In the genomic region with DNA sequence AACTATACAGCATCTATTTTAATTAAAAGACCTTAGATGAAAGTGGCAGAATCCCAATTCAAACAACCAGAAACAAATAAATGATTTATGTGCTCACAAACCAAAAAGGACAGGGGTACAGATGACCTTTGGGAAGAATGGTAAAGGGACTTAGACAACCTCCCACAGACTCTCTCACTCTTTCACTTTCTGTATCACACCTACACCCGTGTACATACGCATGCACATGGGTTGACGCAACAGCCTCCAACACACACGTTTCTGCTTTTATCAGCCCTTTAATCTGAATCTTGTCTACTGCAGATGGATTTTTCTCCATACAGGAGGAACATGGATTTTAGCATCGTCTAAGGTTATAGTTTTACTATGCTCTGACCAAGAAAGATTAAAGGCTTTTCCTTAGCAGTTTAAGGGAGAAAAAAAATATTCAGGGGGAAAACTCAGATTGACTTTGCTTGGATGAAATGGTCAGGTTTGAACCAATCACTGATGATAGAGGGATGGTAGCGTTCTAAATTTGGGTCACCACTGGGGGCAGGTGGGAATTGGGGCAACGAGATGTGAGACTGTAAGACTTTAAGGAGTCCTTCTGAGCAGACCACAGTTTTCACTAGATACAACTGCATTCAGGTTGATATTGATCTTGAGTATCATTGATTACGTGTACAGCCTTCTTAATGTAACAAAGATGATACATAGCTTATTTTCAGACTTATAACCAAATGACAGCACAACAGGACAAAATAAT, we compare ENCODE assay signal across 19 cellular contexts.
DNase-seq lines count a peak whose midpoint lies in the region; ATAC-seq, FAIRE-seq and TF ChIP-seq lines count a peak whose summit lies in the region.
"Had no signal": no experiment of that assay in that cellular context is flagged by ENCODE, and none has a peak within 500 bp of the region (broad histone marks: within the 10 kb centered on the region; RNA-seq: fewer than 3 reads in every experiment).

No MANE protein-coding gene starts in this region.

- peak; percentile 81 for FAIRE-seq in H54 (lab: Jason Lieb, UNC)

- H3K36me3 Mint-ChIP-seq in stimulated activated memory B cell treated with anti-CD40 and anti-IgM and Interleukin-4, amounts not matched to agents 10 μg/mL and 1 μg/mL and 100 μg/mL, for 72 hours, result no peaks in the 10 kb centered on the region
- H3K36me3 Mint-ChIP-seq: naive thymus-derived CD8-positive, alpha-beta T cell had no signal

- H3K27me3 Mint-ChIP-seq in stimulated activated memory B cell treated with anti-CD40 and anti-IgM and Interleukin-4, amounts not matched to agents 10 μg/mL and 1 μg/mL and 100 μg/mL, for 72 hours, result peaks cover 22% of the 10 kb centered on the region

- no peaks in the 10 kb centered on the region for H3K9me3 Mint-ChIP-seq in stimulated activated memory B cell treated with anti-CD40 and anti-IgM and Interleukin-4, amounts not matched to agents 10 μg/mL and 1 μg/mL and 100 μg/mL, for 72 hours
- H3K9me3 Mint-ChIP-seq: activated CD4-positive, alpha-beta T cell treated with anti-CD3 and anti-CD28 coated beads, Interleukin-2, amount 10 ng/mL, durations not matched to agents 24 days and 14 days; naive thymus-derived CD8-positive, alpha-beta T cell had no signal

- peak overlapping the region; percentile 3 for H3K27ac Mint-ChIP-seq in stimulated activated memory B cell treated with anti-CD40 and anti-IgM and Interleukin-4, amounts not matched to agents 10 μg/mL and 1 μg/mL and 100 μg/mL, for 72 hours
- H3K27ac Mint-ChIP-seq: activated CD4-positive, alpha-beta T cell treated with anti-CD3 and anti-CD28 coated beads, Interleukin-2, amount 10 ng/mL, durations not matched to agents 24 days and 14 days had no signal

- DNase-seq in stimulated activated naive CD4-positive, alpha-beta T cell treated with Interleukin-2 at 50 U/mL for 16 hours (lab: John Stamatoyannopoulos, UW), result peak; percentile 16
- DNase-seq in stimulated activated naive CD4-positive, alpha-beta T cell (lab: John Stamatoyannopoulos, UW), result no peak
- no peak for DNase-seq in H54 (ENCODE audit: insufficient read length, low spot score)
- DNase-seq in central memory CD4-positive, alpha-beta T cell, result peak; percentile 49
- DNase-seq: activated CD4-positive, alpha-beta T cell treated with anti-CD3 and anti-CD28 coated beads, Interleukin-2, amount 10 ng/mL, durations not matched to agents 24 days and 14 days; brain microvascular endothelial cell; colonic mucosa; glutamatergic neuron; left cardiac atrium; MG63; naive thymus-derived CD8-positive, alpha-beta T cell; NCI-H1436 treated with DMSO at 0.1 percent for 48 hours; NCI-H2171 treated with DMSO at 0.1 percent for 48 hours; Right ventricle myocardium superior; stimulated activated CD4-positive, alpha-beta T cell treated with anti-CD3 and anti-CD28 coated beads, Interleukin-1b, Interleukin-23, amount 100 ng/mL, for 48 hours; upper lobe of right lung had no signal

- TF ChIP-seq POLR2A in H54 (IDR thresholded peaks at IDR 0.05; ENCODE audit: low read depth, low read length), result no peak

- no peak for ATAC-seq in stimulated activated memory B cell treated with anti-CD40 and anti-IgM and Interleukin-4, amounts not matched to agents 10 μg/mL and 1 μg/mL and 100 μg/mL, for 72 hours
- ATAC-seq in GM19328 (IDR thresholded peaks at IDR 0.05; ENCODE audit: unreplicated experiment) (no peak), HG03095 (IDR thresholded peaks at IDR 0.05; ENCODE audit: unreplicated experiment) (no peak)
- ATAC-seq: left cardiac atrium; naive thymus-derived CD8-positive, alpha-beta T cell; upper lobe of right lung had no signal

- peaks cover 3% of the 10 kb centered on the region for H3K4me1 Mint-ChIP-seq in stimulated activated memory B cell treated with anti-CD40 and anti-IgM and Interleukin-4, amounts not matched to agents 10 μg/mL and 1 μg/mL and 100 μg/mL, for 72 hours
- H3K4me1 Mint-ChIP-seq: activated CD4-positive, alpha-beta T cell treated with anti-CD3 and anti-CD28 coated beads, Interleukin-2, amount 10 ng/mL, durations not matched to agents 24 days and 14 days had no signal

- H3K4me3 Mint-ChIP-seq in stimulated activated memory B cell treated with anti-CD40 and anti-IgM and Interleukin-4, amounts not matched to agents 10 μg/mL and 1 μg/mL and 100 μg/mL, for 72 hours, result no peak overlapping the region
- H3K4me3 Mint-ChIP-seq: activated CD4-positive, alpha-beta T cell treated with anti-CD3 and anti-CD28 coated beads, Interleukin-2, amount 10 ng/mL, durations not matched to agents 24 days and 14 days had no signal

Comparison
In these comparisons a context has a peak if more than half of its experiments do, and no peak if none do; other contexts are left out.
1. DNase-seq: peak in stimulated activated naive CD4-positive, alpha-beta T cell treated with Interleukin-2 at 50 U/mL for 16 hours (single experiment) and central memory CD4-positive, alpha-beta T cell (single experiment); none in stimulated activated naive CD4-positive, alpha-beta T cell (0 of 6) and H54 (single experiment).